In the genomic region with DNA sequence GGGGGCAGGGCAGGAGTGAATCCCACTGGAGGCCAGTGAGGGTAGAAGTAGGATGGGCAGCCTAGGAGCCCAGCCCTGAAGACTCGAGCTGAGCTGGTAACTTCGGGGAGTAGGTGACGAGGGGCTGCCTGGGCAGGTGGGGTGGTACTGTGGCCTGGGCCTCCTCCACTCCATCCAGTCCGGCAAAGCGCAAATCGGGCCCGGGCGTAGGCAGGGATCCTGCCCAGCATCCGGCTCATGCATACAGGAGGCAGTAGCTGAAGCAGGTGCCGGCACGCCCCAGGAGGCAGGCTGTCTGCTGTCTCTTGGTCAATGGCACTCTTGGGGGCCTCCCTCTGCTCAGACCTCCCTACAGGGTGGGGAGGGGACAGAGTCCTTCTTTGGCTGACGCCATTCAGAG, we compare ENCODE assay signal across 16 cellular contexts. TPM values are rescaled to one million over a fixed set of nuclear protein-coding genes. Genes with fewer than 3 reads are reported as not detected.
"Had no signal": no experiment of that assay in that cellular context is flagged by ENCODE, and none has a peak within 500 bp of the region (broad histone marks: within the 10 kb centered on the region; RNA-seq: fewer than 3 reads in every experiment).

No MANE protein-coding gene starts in this region.

- H3K27ac ChIP-seq: right atrium auricular region, tibial nerve, vagina had no signal

- H3K4me1 ChIP-seq: tibial nerve, vagina had no signal

- H3K4me3 ChIP-seq: lung, right atrium auricular region, tibial nerve, vagina had no signal

- H3K27me3 ChIP-seq: right atrium auricular region, vagina had no signal

- ATAC-seq: esophagus mucosa, left colon had no signal

- H3K36me3 Mint-ChIP-seq: naive B cell had no signal

- H3K9me3 ChIP-seq: right atrium auricular region, tibial nerve, vagina had no signal

- DNase-seq: activated CD4-positive, alpha-beta T cell treated with anti-CD3 and anti-CD28 coated beads, Interleukin-2, amount 50 U/mL, for 48 hours; activated naive CD4-positive, alpha-beta T cell treated with Interleukin-2 at 50 U/mL for 16 hours; naive B cell; stimulated activated CD4-positive, alpha-beta T cell treated with anti-CD3 and anti-CD28 coated beads, Interleukin-15, amount 100 ng/mL, for 24 hours; stimulated activated CD4-positive, alpha-beta T cell treated with anti-CD3 and anti-CD28 coated beads, Interleukin-4, amount 100 ng/mL, for 1 hour; stimulated activated naive CD4-positive, alpha-beta T cell treated with Interleukin-2 at 50 U/mL for 16 hours; substantia nigra had no signal

RNA-seq across cellular contexts. Expression of a gene that starts 42.6 kb away (rescaled TPM):
- total RNA-seq: posterior vena cava had no signal

RNA-seq across cellular contexts. Expression of a gene that starts 47.5 kb away (rescaled TPM):
- total RNA-seq: cardiac septum, right atrium auricular region, skeletal muscle tissue, tibial nerve had no signal
